ENCODE assay signal across 11 cellular contexts in genomic region chrX:48736303-48736702, GRCh38. TPM values are rescaled to one million over a fixed set of nuclear protein-coding genes. Genes with fewer than 3 reads are reported as not detected.
DNase-seq lines count a peak whose midpoint lies in the region; ATAC-seq and TF ChIP-seq lines count a peak whose summit lies in the region.
"Had no signal": no experiment of that assay in that cellular context is flagged by ENCODE, and none has a peak within 500 bp of the region (broad histone marks: within the 10 kb centered on the region; RNA-seq: fewer than 3 reads in every experiment).

No MANE protein-coding gene starts in this region.

- no peaks in the 10 kb centered on the region for H3K79me2 ChIP-seq in ACC112 (ENCODE audit: control insufficient read depth, insufficient read depth, low read length, unreplicated experiment)
- H3K79me2 ChIP-seq in GM23248 (ENCODE audit: insufficient read depth), result no peaks in the 10 kb centered on the region

- peak; percentile 26 for ATAC-seq in activated CD8-positive, alpha-beta T cell treated with anti-CD3 and anti-CD28 coated beads for 36 hours
- no peak for ATAC-seq in lower lobe of right lung
- no peak for ATAC-seq in sciatic nerve

- 89 to 100% methylated on average over 1 of the region's 1 CpG for WGBS in GM23248 (ENCODE audit: low coverage in 1 of 2, low lambda C conversion rate in 2 of 2, missing lambda C conversion rate in 2 of 2), 2 experiments

- peak overlapping the region; percentile 97 for H3K27ac Mint-ChIP-seq in activated CD8-positive, alpha-beta T cell treated with anti-CD3 and anti-CD28 coated beads for 36 hours

- no peaks in the 10 kb centered on the region for H3F3A ChIP-seq in GM23248 (ENCODE audit: insufficient read depth)

- 0 out of 2 replicates have a peak overlapping the region, but pooled peaks have one; percentile 60 for H3K9ac ChIP-seq in GM23248

- no peak for TF ChIP-seq CTCF in activated CD8-positive, alpha-beta T cell treated with anti-CD3 and anti-CD28 coated beads for 36 hours (IDR thresholded peaks at IDR 0.05)
- TF ChIP-seq CTCF in lower lobe of right lung (IDR thresholded peaks at IDR 0.05), result no peak

- H3K27me3 ChIP-seq in ACC112 (ENCODE audit: insufficient read depth, low read length), result no peaks in the 10 kb centered on the region
- no peaks in the 10 kb centered on the region for H3K27me3 ChIP-seq in GM23248 (replicated peaks; ENCODE audit: insufficient read depth)
- no peaks in the 10 kb centered on the region for H3K27me3 ChIP-seq in lower lobe of right lung (ENCODE audit: low read depth)

- in situ Hi-C loops in GM23248 (cut with MboI), result no loop called here

- H3K4me1 ChIP-seq in ACC112 (ENCODE audit: control insufficient read depth, insufficient read depth, low read length, unreplicated experiment) (peaks cover 4% of the 10 kb centered on the region), GM23248 (ENCODE audit: insufficient read depth) (peaks cover 4% of the 10 kb centered on the region; the same call in 1 of the 2 replicates), lower lobe of right lung (no peaks in the 10 kb centered on the region)

- peak overlapping the region; percentile 81 for H2AFZ ChIP-seq in ACC112 (ENCODE audit: low read length, unreplicated experiment)
- H2AFZ ChIP-seq in GM23248, result peak overlapping the region; percentile 97

- H3K4me1 Mint-ChIP-seq in activated CD8-positive, alpha-beta T cell treated with anti-CD3 and anti-CD28 coated beads for 36 hours (ENCODE audit: low read depth), result peaks cover 14% of the 10 kb centered on the region

- POLR2A ChIA-PET in activated CD8-positive, alpha-beta T cell treated with anti-CD3 and anti-CD28 coated beads for 36 hours (lab: Charles Lee), result interaction anchor here (1.2 to 2.9 kb wide), 5 partner anchors 23 to 64 kb away, joined by 3 to 15 read pairs (median 7); partner anchors contain the start of genes SUV39H1 and WAS

- no peaks in the 10 kb centered on the region for H4K20me1 ChIP-seq in GM23248 (ENCODE audit: insufficient read depth)

- H3K9me3 ChIP-seq in GM23248 (ENCODE audit: low read depth) (no peaks in the 10 kb centered on the region), lower lobe of right lung (no peaks in the 10 kb centered on the region)

- peaks cover 2% of the 10 kb centered on the region for H3K36me3 Mint-ChIP-seq in activated CD8-positive, alpha-beta T cell treated with anti-CD3 and anti-CD28 coated beads for 36 hours (ENCODE audit: low read depth)
- H3K36me3 Mint-ChIP-seq: naive B cell had no signal

- intact Hi-C loops in activated CD8-positive, alpha-beta T cell treated with anti-CD3 and anti-CD28 coated beads for 36 hours (cut with micrococcal nuclease), result loop anchor here (5.0 kb wide), 1 partner anchor 54 kb away; the partner anchor contains the start of gene WAS
- intact Hi-C loops in lower lobe of right lung (cut with DNase I) (no loop called here), sciatic nerve (cut with DNase I) (no loop called here)

- peak overlapping the region; percentile 95 for H3K4me3 Mint-ChIP-seq in activated CD8-positive, alpha-beta T cell treated with anti-CD3 and anti-CD28 coated beads for 36 hours

- H3K27me3 Mint-ChIP-seq in activated CD8-positive, alpha-beta T cell treated with anti-CD3 and anti-CD28 coated beads for 36 hours, result no peaks in the 10 kb centered on the region
- H3K27me3 Mint-ChIP-seq: naive B cell had no signal

- H3K4me2 ChIP-seq in GM23248 (ENCODE audit: unreplicated experiment), result peak overlapping the region; percentile 71

- no peaks in the 10 kb centered on the region for H3K9me2 ChIP-seq in GM23248 (ENCODE audit: insufficient read depth)

- H3K36me3 ChIP-seq in ACC112 (ENCODE audit: insufficient read depth, low read length) (no peaks in the 10 kb centered on the region), GM23248 (ENCODE audit: low read depth) (no peaks in the 10 kb centered on the region), lower lobe of right lung (no peaks in the 10 kb centered on the region)

- DNase-seq in GM23248, result no peak
- no peak for DNase-seq in activated CD8-positive, alpha-beta T cell treated with anti-CD3 and anti-CD28 coated beads for 36 hours
- DNase-seq in lower lobe of right lung, result no peak
- DNase-seq in stimulated activated CD4-positive, alpha-beta T cell treated with anti-CD3 and anti-CD28 coated beads, Interleukin-2, amount 100 ng/mL, for 24 hours, result no peak
- no peak for DNase-seq in SHP77 treated with DMSO at 0.1 percent for 48 hours (lab: John Stamatoyannopoulos, UW)
- DNase-seq in COLO829 (ENCODE audit: low spot score), result no peak
- DNase-seq in sciatic nerve (ENCODE audit: low spot score), result no peak

- H3K27ac ChIP-seq in ACC112 (ENCODE audit: low read depth, low read length), result no peak overlapping the region
- no peak overlapping the region for H3K27ac ChIP-seq in GM23248
- H3K27ac ChIP-seq in lower lobe of right lung, result no peak overlapping the region

- H3K4me3 ChIP-seq in ACC112 (ENCODE audit: low read depth, low read length) (peak overlapping the region; percentile 88), GM23248 (peak overlapping the region; percentile 65), lower lobe of right lung (peak overlapping the region; percentile 62)

- CTCF ChIA-PET in activated CD8-positive, alpha-beta T cell treated with anti-CD3 and anti-CD28 coated beads for 36 hours (lab: Charles Lee), result no interaction called here

- H3K9me3 Mint-ChIP-seq in activated CD8-positive, alpha-beta T cell treated with anti-CD3 and anti-CD28 coated beads for 36 hours, result no peaks in the 10 kb centered on the region

RNA-seq across cellular contexts. Expression of gene GLOD5, which starts 25.2 kb away (rescaled TPM):
- total RNA-seq in GM23248 (2014; rRNA removed; shearing (Covaris generic)), result not detected in 2 replicates
- not detected in 2 replicates for polyA plus RNA-seq in GM23248 (2016; fragmentation: Nextera tagmentation; extraction: Ambion mirVana)
- total RNA-seq in activated CD8-positive, alpha-beta T cell treated with anti-CD3 and anti-CD28 coated beads for 36 hours, result not detected
- total RNA-seq in lower lobe of right lung, result 0.95 TPM
- total RNA-seq in sciatic nerve, result not detected
- total RNA-seq: activated CD8-positive, alpha-beta memory T cell treated with anti-CD3 and anti-CD28 coated beads for 36 hours; Daoy had no signal

RNA-seq across cellular contexts. Expression of gene SUV39H1, which starts 39.8 kb away (rescaled TPM):
- total RNA-seq in GM23248 (2014; rRNA removed; shearing (Covaris generic)), result 6.8 and 8.1 TPM in 2 replicates
- 6.0 TPM in 2 replicates for polyA plus RNA-seq in GM23248 (2016; fragmentation: Nextera tagmentation; extraction: Ambion mirVana)
- 10 to 100 TPM; 26.8 to 28.4 TPM for total RNA-seq in activated CD8-positive, alpha-beta T cell treated with anti-CD3 and anti-CD28 coated beads for 36 hours
- total RNA-seq in lower lobe of right lung (3.5 TPM), sciatic nerve (5.3 TPM)

RNA-seq across cellular contexts. Expression of gene GATA1, which starts 50.1 kb away (rescaled TPM):
- total RNA-seq in GM23248 (2014; rRNA removed; shearing (Covaris generic)), result not detected in 2 replicates
- polyA plus RNA-seq in GM23248 (2016; fragmentation: Nextera tagmentation; extraction: Ambion mirVana), result not detected in 2 replicates
- not detected for total RNA-seq in activated CD8-positive, alpha-beta T cell treated with anti-CD3 and anti-CD28 coated beads for 36 hours
- total RNA-seq in lower lobe of right lung, result 1.2 TPM
- 0.76 TPM for total RNA-seq in sciatic nerve
- total RNA-seq: activated CD8-positive, alpha-beta memory T cell treated with anti-CD3 and anti-CD28 coated beads for 36 hours; Daoy had no signal

RNA-seq across cellular contexts. Expression of gene WAS, which starts 52.7 kb away (rescaled TPM):
- total RNA-seq in GM23248 (2014; rRNA removed; shearing (Covaris generic)), result not detected in 2 replicates
- polyA plus RNA-seq in GM23248 (2016; fragmentation: Nextera tagmentation; extraction: Ambion mirVana), result not detected in 2 replicates
- total RNA-seq in activated CD8-positive, alpha-beta T cell treated with anti-CD3 and anti-CD28 coated beads for 36 hours, result 10 to 100 TPM; 81.6 to 81.9 TPM
- 40.3 TPM for total RNA-seq in lower lobe of right lung
- 14.4 TPM for total RNA-seq in sciatic nerve
